ENCODE assay signal across 8 cellular contexts in the genomic region with DNA sequence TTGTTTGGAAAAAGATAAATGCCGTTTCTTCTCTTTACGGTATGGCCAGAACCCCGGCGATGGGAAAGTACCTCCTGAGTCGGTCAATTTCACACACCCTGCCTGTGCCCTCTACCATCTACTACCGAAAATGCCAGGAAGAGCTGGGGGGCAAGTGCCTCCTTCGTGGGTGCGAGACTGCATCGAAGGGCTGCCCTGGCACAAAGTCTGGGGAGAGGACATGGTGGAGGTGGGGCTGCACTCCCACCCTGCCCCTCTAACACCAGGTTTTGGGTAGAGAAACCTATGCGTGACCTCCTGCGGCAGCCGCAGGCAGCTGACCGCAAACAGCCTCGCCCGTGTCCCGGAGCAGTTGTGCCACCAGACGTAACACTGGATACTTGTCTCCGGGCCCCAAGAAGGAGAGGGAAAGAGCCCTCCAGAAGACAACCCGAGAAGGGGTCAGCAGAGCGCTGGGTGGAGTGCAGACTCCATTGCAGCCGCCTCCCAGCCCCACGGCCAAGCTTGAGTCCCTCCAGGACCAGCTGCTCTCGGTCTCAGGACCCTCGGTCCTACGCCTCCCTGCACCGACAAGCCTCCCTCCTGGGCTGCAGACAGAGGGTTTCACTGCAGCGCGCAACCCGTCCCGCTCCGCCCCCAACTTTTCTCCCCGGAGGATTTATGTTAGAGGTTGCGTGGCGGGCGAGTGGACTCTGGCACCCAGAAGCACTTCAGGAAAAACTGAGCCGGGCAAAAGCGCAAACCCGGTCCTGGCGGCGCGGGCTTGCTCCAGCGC. TPM values are rescaled to one million over a fixed set of nuclear protein-coding genes. Genes with fewer than 3 reads are reported as not detected.
DNase-seq lines count a peak whose midpoint lies in the region; ATAC-seq and TF ChIP-seq lines count a peak whose summit lies in the region.

No MANE protein-coding gene starts in this region.

- peak overlapping the region; percentile 43 for H3K4me3 Mint-ChIP-seq in activated CD4-positive, alpha-beta T cell treated with anti-CD3 and anti-CD28 coated beads, Interleukin-2, amount 10 ng/mL, durations not matched to agents 7 days and 5 days
- peak overlapping the region; percentile 36 for H3K4me3 Mint-ChIP-seq in central memory CD8-positive, alpha-beta T cell

- no peaks in the 10 kb centered on the region for H3K36me3 ChIP-seq in lung (ENCODE audit: control insufficient read depth in 2 of 2, insufficient read depth in 2 of 2, low read length in 2 of 2)
- H3K36me3 ChIP-seq in tibial nerve = no peaks in the 10 kb centered on the region

- CTCF ChIA-PET in activated CD4-positive, alpha-beta T cell treated with anti-CD3 and anti-CD28 coated beads, Interleukin-2, amount 10 ng/mL, durations not matched to agents 7 days and 5 days (lab: Charles Lee) = no interaction called here

- H3K9me3 ChIP-seq in lung (ENCODE audit: control insufficient read depth in 2 of 2, insufficient read depth in 1 of 2, low read length in 1 of 2) (peaks cover 0 to 6% of the 10 kb centered on the region in 2 donors), tibial nerve (no peaks in the 10 kb centered on the region)

- H3K4me1 ChIP-seq in lung (ENCODE audit: control insufficient read depth in 2 of 2, insufficient read depth in 2 of 2, low read length in 2 of 2) = peaks cover 3 to 21% of the 10 kb centered on the region in 2 donors
- peaks cover 0 to 52% (median 24%) of the 10 kb centered on the region in 4 donors for H3K4me1 ChIP-seq in tibial nerve

- WGBS in lung, 2 donors = 5 to 8% methylated on average over 42 of the region's 42 CpGs
- WGBS in tibial nerve, 2 donors = 2 to 5% methylated on average over 34 to 42 of the region's 42 CpGs

- peak overlapping the region; percentile 50 for H3K27ac Mint-ChIP-seq in activated CD4-positive, alpha-beta T cell treated with anti-CD3 and anti-CD28 coated beads, Interleukin-2, amount 10 ng/mL, durations not matched to agents 7 days and 5 days
- no peak overlapping the region for H3K27ac Mint-ChIP-seq in central memory CD8-positive, alpha-beta T cell (ENCODE audit: low read depth)

- POLR2A ChIA-PET in activated CD4-positive, alpha-beta T cell treated with anti-CD3 and anti-CD28 coated beads, Interleukin-2, amount 10 ng/mL, durations not matched to agents 7 days and 5 days (lab: Charles Lee) = no interaction called here

- H3K9me3 Mint-ChIP-seq in activated CD4-positive, alpha-beta T cell treated with anti-CD3 and anti-CD28 coated beads, Interleukin-2, amount 10 ng/mL, durations not matched to agents 7 days and 5 days = no peaks in the 10 kb centered on the region
- H3K9me3 Mint-ChIP-seq in central memory CD8-positive, alpha-beta T cell = no peaks in the 10 kb centered on the region

- H3K36me3 Mint-ChIP-seq in activated CD4-positive, alpha-beta T cell treated with anti-CD3 and anti-CD28 coated beads, Interleukin-2, amount 10 ng/mL, durations not matched to agents 7 days and 5 days (ENCODE audit: low read depth) = peaks cover 2% of the 10 kb centered on the region
- peaks cover 2% of the 10 kb centered on the region for H3K36me3 Mint-ChIP-seq in central memory CD8-positive, alpha-beta T cell (ENCODE audit: insufficient read depth)

- ATAC-seq in central memory CD8-positive, alpha-beta T cell (replicated peaks; ENCODE audit: extremely low read depth, poor library complexity, severe bottlenecking) = no peak
- ATAC-seq in lung (ENCODE audit: insufficient read depth, low FRiP score) (peak; percentile 10), GM18511 (IDR thresholded peaks at IDR 0.05; ENCODE audit: unreplicated experiment) (no peak)

- no peak for TF ChIP-seq CTCF in lung (IDR thresholded peaks at IDR 0.05; ENCODE audit: control extremely low read depth, extremely low read depth)
- no peak for TF ChIP-seq CTCF in tibial nerve (IDR thresholded peaks at IDR 0.05)

- no peak for DNase-seq in activated CD4-positive, alpha-beta T cell treated with anti-CD3 and anti-CD28 coated beads, Interleukin-2, amount 10 ng/mL, durations not matched to agents 7 days and 5 days
- no peak for DNase-seq in activated CD4-positive, alpha-beta T cell treated with anti-CD3 and anti-CD28 coated beads for 4 hours
- no peak for DNase-seq in central memory CD8-positive, alpha-beta T cell (ENCODE audit: low spot score in 2 of 2)
- no peak for DNase-seq in lung (ENCODE audit: low spot score)
- no peak for DNase-seq in tibial nerve (ENCODE audit: low spot score in 2 of 2)
- DNase-seq in stimulated activated CD4-positive, alpha-beta T cell treated with anti-CD3 and anti-CD28 coated beads, Interleukin-1b, Interleukin-23, amount 100 ng/mL, for 48 hours = no peak
- DNase-seq in kidney tubule cell (ENCODE audit: low spot score) = no peak

- TF ChIP-seq POLR2A in tibial nerve (IDR thresholded peaks at IDR 0.05) = no peak

- peaks cover 15% of the 10 kb centered on the region for H3K4me1 Mint-ChIP-seq in activated CD4-positive, alpha-beta T cell treated with anti-CD3 and anti-CD28 coated beads, Interleukin-2, amount 10 ng/mL, durations not matched to agents 7 days and 5 days
- H3K4me1 Mint-ChIP-seq in central memory CD8-positive, alpha-beta T cell = peaks cover 14% of the 10 kb centered on the region

- H3K27ac ChIP-seq in lung (ENCODE audit: low read depth in 1 of 2, low read length in 1 of 2) = peak overlapping the region in 1 of 2 donors; percentile 34
- no peak overlapping the region for H3K27ac ChIP-seq in tibial nerve

- peaks cover 10% of the 10 kb centered on the region for H3K27me3 ChIP-seq in lung (ENCODE audit: control insufficient read depth, insufficient read depth)
- H3K27me3 ChIP-seq in tibial nerve = peaks cover 0 to 83% of the 10 kb centered on the region in 2 donors

- H3K27me3 Mint-ChIP-seq in activated CD4-positive, alpha-beta T cell treated with anti-CD3 and anti-CD28 coated beads, Interleukin-2, amount 10 ng/mL, durations not matched to agents 7 days and 5 days = peaks cover 81% of the 10 kb centered on the region
- peaks cover 86% of the 10 kb centered on the region for H3K27me3 Mint-ChIP-seq in central memory CD8-positive, alpha-beta T cell

- H3K4me3 ChIP-seq in lung = no peak overlapping the region
- peak overlapping the region; percentile 18 to 59 (median 24) for H3K4me3 ChIP-seq in tibial nerve

- no peak for TF ChIP-seq EP300 in tibial nerve (IDR thresholded peaks at IDR 0.05)

RNA-seq across cellular contexts. Expression of gene PRDM6, which starts 0.8 kb away (rescaled TPM):
- total RNA-seq in activated CD4-positive, alpha-beta T cell treated with anti-CD3 and anti-CD28 coated beads, Interleukin-2, amount 10 ng/mL, durations not matched to agents 7 days and 5 days = not detected
- total RNA-seq in lung (10 to 100 TPM in 1 of 2 donors, 1 to 10 TPM in 1; 7.8 to 20.0 TPM), tibial nerve (1 to 10 TPM in 2 of 4 donors, under 1 TPM in 2; 0.90 to 1.1 (median 1.0) TPM)
- polyA plus RNA-seq in lung = 1 to 10 TPM; 1.0 to 1.8 TPM

RNA-seq across cellular contexts. Expression of gene PPIC, which starts 51.7 kb away (rescaled TPM):
- not detected for total RNA-seq in activated CD4-positive, alpha-beta T cell treated with anti-CD3 and anti-CD28 coated beads, Interleukin-2, amount 10 ng/mL, durations not matched to agents 7 days and 5 days
- total RNA-seq in lung (10 to 100 TPM; 26.4 to 40.3 TPM), tibial nerve (10 to 100 TPM; 14.1 to 36.7 (median 24.3) TPM)
- 10 to 100 TPM; 21.4 to 36.1 TPM for polyA plus RNA-seq in lung

Comparison
In these comparisons a context has a peak if more than half of its experiments do, and no peak if none do; other contexts are left out.
1. RNA of gene PRDM6, which starts 0.8 kb away (total RNA-seq): 7.8 to 20.0 TPM in lung; 0.90 to 1.1 TPM in tibial nerve and not detected in activated CD4-positive, alpha-beta T cell treated with anti-CD3 and anti-CD28 coated beads, Interleukin-2, amount 10 ng/mL, durations not matched to agents 7 days and 5 days; every median in the first group is over 4 times any median in the second.
2. RNA of gene PPIC, which starts 51.7 kb away (total RNA-seq): 26.4 to 40.3 TPM in lung and 14.1 to 36.7 TPM in tibial nerve; not detected in activated CD4-positive, alpha-beta T cell treated with anti-CD3 and anti-CD28 coated beads, Interleukin-2, amount 10 ng/mL, durations not matched to agents 7 days and 5 days; every median in the first group is over 10 times any median in the second.